ENCODE assay signal across 15 cellular contexts in genomic region chr9:81292056-81292805, GRCh38.
"Had no signal": no experiment of that assay in that cellular context is flagged by ENCODE, and none has a peak within 500 bp of the region (broad histone marks: within the 10 kb centered on the region; RNA-seq: fewer than 3 reads in every experiment).

No MANE protein-coding gene starts in this region.

- DNase-seq: activated B cell treated with CpG ODN at 0.5 μM for 24 hours; activated CD4-positive, alpha-beta T cell treated with anti-CD3 and anti-CD28 coated beads for 48 hours; activated CD8-positive, alpha-beta T cell treated with anti-CD3 and anti-CD28 coated beads for 36 hours; activated effector memory CD4-positive, alpha-beta T cell treated with anti-CD3 and anti-CD28 coated beads, Interleukin-2, amount 50 U/mL, for 16 hours; activated naive CD8-positive, alpha-beta T cell treated with anti-CD3 and anti-CD28 coated beads for 36 hours; activated T-cell treated with anti-CD3 and anti-CD28 coated beads, Interleukin-2, amount 50 U/mL, for 48 hours; amygdala; hippocampal formation; left ventricle myocardium superior; natural killer cell; stimulated activated naive CD8-positive, alpha-beta T cell treated with anti-CD3 and anti-CD28 coated beads, Interleukin-15, Interleukin-2, amounts not matched to agents 100 U/mL and 50 U/mL, for 24 hours; transverse colon had no signal

- H3K4me1 ChIP-seq: esophagus muscularis mucosa, transverse colon had no signal

- H3K27ac ChIP-seq: coronary artery, esophagus muscularis mucosa, transverse colon had no signal

- ATAC-seq: activated CD8-positive, alpha-beta T cell treated with anti-CD3 and anti-CD28 coated beads for 36 hours; left ventricle myocardium superior; natural killer cell; sciatic nerve; stimulated activated naive CD8-positive, alpha-beta T cell treated with anti-CD3 and anti-CD28 coated beads, Interleukin-15, Interleukin-2, amounts not matched to agents 100 U/mL and 50 U/mL, for 24 hours had no signal

- H3K36me3 ChIP-seq: esophagus muscularis mucosa, transverse colon had no signal

- H3K4me3 ChIP-seq: coronary artery, esophagus muscularis mucosa, transverse colon had no signal

- H3K9me3 ChIP-seq: esophagus muscularis mucosa, transverse colon had no signal

- H3K27me3 ChIP-seq: esophagus muscularis mucosa, transverse colon had no signal
